26 cellular contexts compared by ENCODE assay signal in genomic region chr14:35079742-35080141, GRCh38.
"Had no signal": no experiment of that assay in that cellular context is flagged by ENCODE, and none has a peak within 500 bp of the region (broad histone marks: within the 10 kb centered on the region; RNA-seq: fewer than 3 reads in every experiment).

No MANE protein-coding gene starts in this region.

- H3K36me3 Mint-ChIP-seq: natural killer cell had no signal

- H3K27ac ChIP-seq: coronary artery, heart right ventricle, lower lobe of right lung, parathyroid adenoma, thoracic aorta, tibial nerve, upper lobe of left lung had no signal

- H3K4me1 Mint-ChIP-seq: natural killer cell, neural crest cell had no signal

- H3K4me1 ChIP-seq: heart right ventricle, lower lobe of right lung, parathyroid adenoma, tibial nerve, upper lobe of left lung had no signal

- H3K9ac ChIP-seq: parathyroid adenoma had no signal

- DNase-seq: dermis blood vessel endothelial cell; effector memory CD4-positive, alpha-beta T cell; erythroblast; foreskin melanocyte; glutamatergic neuron; heart right ventricle; hippocampal formation; left cardiac atrium; left ventricle myocardium superior; lower lobe of right lung; natural killer cell; stimulated activated CD4-positive, alpha-beta T cell treated with anti-CD3 and anti-CD28 coated beads, Interleukin-12 subunit alpha, Interleukin-12 subunit beta, amount 100 ng/mL, for 4 hours; stimulated activated CD4-positive, alpha-beta T cell treated with anti-CD3 and anti-CD28 coated beads, Interleukin-1b, Interleukin-23, amount 100 ng/mL, for 48 hours; stimulated activated CD4-positive, alpha-beta T cell treated with anti-CD3 and anti-CD28 coated beads, Interleukin-4, amount 100 ng/mL, for 1 hour; stimulated activated CD8-positive, alpha-beta memory T cell treated with anti-CD3 and anti-CD28 coated beads, Interleukin-4, amount 100 ng/mL, for 48 hours; stimulated activated naive CD4-positive, alpha-beta T cell treated with Interleukin-2 at 50 U/mL for 16 hours; substantia nigra; upper lobe of left lung had no signal

- H3K27me3 ChIP-seq: heart right ventricle, tibial nerve, upper lobe of left lung had no signal

- H3K4me2 ChIP-seq: smooth muscle cell had no signal

- H3K27ac Mint-ChIP-seq: natural killer cell, progenitor cell of endocrine pancreas had no signal

- H3K9me3 ChIP-seq: heart right ventricle, lower lobe of right lung, thoracic aorta, tibial nerve, upper lobe of left lung had no signal

- H3K9me3 Mint-ChIP-seq: natural killer cell, neural crest cell had no signal

- H3K79me2 ChIP-seq: parathyroid adenoma had no signal

- ATAC-seq: heart right ventricle, left cardiac atrium, left ventricle myocardium superior, natural killer cell, sciatic nerve had no signal

- H2AFZ ChIP-seq: parathyroid adenoma had no signal

- H3K4me3 ChIP-seq: coronary artery, heart right ventricle, lower lobe of right lung, smooth muscle cell, thoracic aorta, tibial nerve, upper lobe of left lung had no signal

- H3K27me3 Mint-ChIP-seq: progenitor cell of endocrine pancreas had no signal

- H3K4me3 Mint-ChIP-seq: natural killer cell, neural crest cell had no signal
